ENCODE assay signal across 24 cellular contexts in the genomic region with DNA sequence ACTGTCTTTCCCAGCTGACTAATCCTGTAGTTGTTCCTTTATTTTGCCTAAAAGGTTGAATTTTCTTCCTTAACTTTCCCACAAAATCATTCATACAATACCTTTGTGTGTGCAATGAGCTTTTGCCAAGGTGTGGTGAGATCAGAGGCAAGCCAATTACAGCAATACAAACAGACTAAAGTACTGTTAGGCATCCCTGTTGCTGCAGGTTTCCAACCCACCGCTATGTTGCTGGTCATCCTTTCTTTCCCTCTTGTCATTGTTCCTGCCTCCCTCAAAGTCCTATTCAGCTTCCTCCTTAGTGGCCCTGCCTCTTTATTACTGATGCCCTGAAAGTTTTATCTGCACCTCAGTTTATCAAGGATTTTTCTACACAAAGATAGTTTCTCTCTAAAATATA. TPM values are rescaled to one million over a fixed set of nuclear protein-coding genes. Genes with fewer than 3 reads are reported as not detected.
"Had no signal": no experiment of that assay in that cellular context is flagged by ENCODE, and none has a peak within 500 bp of the region (broad histone marks: within the 10 kb centered on the region; RNA-seq: fewer than 3 reads in every experiment).

No MANE protein-coding gene starts in this region.

- H3K27me3 ChIP-seq: esophagus squamous epithelium, spleen, uterus had no signal

- ATAC-seq: activated CD4-positive, alpha-beta T cell treated with anti-CD3 and anti-CD28 coated beads for 36 hours; activated CD8-positive, alpha-beta memory T cell treated with anti-CD3 and anti-CD28 coated beads, Interleukin-2, amount 10 ng/mL, durations not matched to agents 7 days and 5 days; activated CD8-positive, alpha-beta T cell treated with anti-CD3 and anti-CD28 coated beads, Interleukin-2, amount 10 ng/mL, durations not matched to agents 7 days and 5 days; activated T-cell treated with anti-CD3 and anti-CD28 coated beads, Interleukin-2, amount 50 U/mL, for 72 hours; left ventricle myocardium superior; naive thymus-derived CD8-positive, alpha-beta T cell; right cardiac atrium; stimulated activated naive CD8-positive, alpha-beta T cell treated with anti-CD3 and anti-CD28 coated beads, Interleukin-15, Interleukin-2, amounts not matched to agents 100 U/mL and 50 U/mL, for 24 hours had no signal

- H3K27ac Mint-ChIP-seq: activated CD4-positive, alpha-beta T cell treated with anti-CD3 and anti-CD28 coated beads for 36 hours; activated CD8-positive, alpha-beta memory T cell treated with anti-CD3 and anti-CD28 coated beads, Interleukin-2, amount 10 ng/mL, durations not matched to agents 7 days and 5 days; activated CD8-positive, alpha-beta T cell treated with anti-CD3 and anti-CD28 coated beads, Interleukin-2, amount 10 ng/mL, durations not matched to agents 7 days and 5 days; activated naive CD8-positive, alpha-beta T cell; activated T-cell treated with anti-CD3 and anti-CD28 coated beads, Interleukin-2, amount 50 U/mL, for 72 hours; dendritic cell treated with granulocyte-macrophage colony-stimulating factor and Interleukin-4, amounts not matched to agents 40 ng/mL and 50 ng/mL, for 4 days; endodermal cell; mesothelial cell of epicardium; naive thymus-derived CD8-positive, alpha-beta T cell; T-helper 2 cell treated with Interferon-gamma antibody and Interleukin-4, amounts not matched to agents 5 μg/mL and 100 μg/mL, for 36 hours had no signal

- H3K36me3 ChIP-seq: esophagus squamous epithelium, spleen, thoracic aorta, uterus had no signal

- H3K4me3 ChIP-seq: esophagus squamous epithelium, spleen, thoracic aorta, uterus had no signal

- H3K9me3 ChIP-seq: esophagus squamous epithelium, thoracic aorta, uterus had no signal

- H3K4me3 Mint-ChIP-seq: activated CD4-positive, alpha-beta T cell treated with anti-CD3 and anti-CD28 coated beads for 36 hours; activated CD8-positive, alpha-beta memory T cell treated with anti-CD3 and anti-CD28 coated beads, Interleukin-2, amount 10 ng/mL, durations not matched to agents 7 days and 5 days; activated CD8-positive, alpha-beta T cell treated with anti-CD3 and anti-CD28 coated beads, Interleukin-2, amount 10 ng/mL, durations not matched to agents 7 days and 5 days; activated naive CD8-positive, alpha-beta T cell; activated T-cell treated with anti-CD3 and anti-CD28 coated beads, Interleukin-2, amount 50 U/mL, for 72 hours; central memory CD8-positive, alpha-beta T cell; dendritic cell treated with granulocyte-macrophage colony-stimulating factor and Interleukin-4, amounts not matched to agents 40 ng/mL and 50 ng/mL, for 4 days; endodermal cell; mesothelial cell of epicardium; naive thymus-derived CD8-positive, alpha-beta T cell; T-helper 2 cell treated with Interferon-gamma antibody and Interleukin-4, amounts not matched to agents 5 μg/mL and 100 μg/mL, for 36 hours had no signal

- H3K4me1 ChIP-seq: uterus had no signal

- H3K27ac ChIP-seq: esophagus squamous epithelium, spleen, thoracic aorta, uterus had no signal

- H3K27me3 Mint-ChIP-seq: activated naive CD8-positive, alpha-beta T cell; central memory CD8-positive, alpha-beta T cell; naive thymus-derived CD8-positive, alpha-beta T cell had no signal

- H3K9me3 Mint-ChIP-seq: activated T-cell treated with anti-CD3 and anti-CD28 coated beads, Interleukin-2, amount 50 U/mL, for 72 hours; central memory CD8-positive, alpha-beta T cell; endodermal cell had no signal

- H3K4me1 Mint-ChIP-seq: central memory CD8-positive, alpha-beta T cell; endodermal cell had no signal

- H3K36me3 Mint-ChIP-seq: activated naive CD8-positive, alpha-beta T cell; naive thymus-derived CD8-positive, alpha-beta T cell had no signal

- DNase-seq: activated CD4-positive, alpha-beta T cell treated with anti-CD3 and anti-CD28 coated beads for 36 hours; activated CD4-positive, CD25-positive, alpha-beta regulatory T cell; activated CD8-positive, alpha-beta memory T cell treated with anti-CD3 and anti-CD28 coated beads, Interleukin-2, amount 10 ng/mL, durations not matched to agents 7 days and 5 days; activated CD8-positive, alpha-beta T cell treated with anti-CD3 and anti-CD28 coated beads, Interleukin-2, amount 10 ng/mL, durations not matched to agents 7 days and 5 days; activated naive CD4-positive, alpha-beta T cell treated with Interleukin-2 at 50 U/mL for 16 hours; activated T-cell treated with anti-CD3 and anti-CD28 coated beads, Interleukin-2, amount 50 U/mL, for 72 hours; anterior cingulate cortex; endodermal cell; esophagus squamous epithelium; foreskin melanocyte; left ventricle myocardium superior; naive thymus-derived CD8-positive, alpha-beta T cell; posterior cingulate gyrus; right cardiac atrium; spleen; stimulated activated naive CD8-positive, alpha-beta T cell treated with anti-CD3 and anti-CD28 coated beads, Interleukin-15, Interleukin-2, amounts not matched to agents 100 U/mL and 50 U/mL, for 24 hours; trophoblast cell; uterus had no signal

RNA-seq across cellular contexts. Expression of a gene that starts 22.1 kb away (rescaled TPM):
- total RNA-seq: naive thymus-derived CD8-positive, alpha-beta T cell had no signal
